ENCODE assay signal across 8 cellular contexts in genomic region chr18:61333746-61334490, GRCh38. TPM values are rescaled to one million over a fixed set of nuclear protein-coding genes. Genes with fewer than 3 reads are reported as not detected.
DNase-seq lines count a peak whose midpoint lies in the region; ATAC-seq, FAIRE-seq and TF ChIP-seq lines count a peak whose summit lies in the region.

No MANE protein-coding gene starts in this region.

- H3K9me3 Mint-ChIP-seq in osteocyte (ENCODE audit: unreplicated experiment), result no peaks in the 10 kb centered on the region

- H2AFZ ChIP-seq in PC-3 (ENCODE audit: low read length), result no peak overlapping the region

- peak; percentile 39 for DNase-seq in D721Med (ENCODE audit: insufficient read length, low spot score)
- DNase-seq in RWPE2 (ENCODE audit: low spot score), result peak; percentile 52
- peak in 41 of 42 donors; percentile 21 to 83 (median 61) for DNase-seq in head of caudate nucleus
- DNase-seq in osteocyte (ENCODE audit: extremely low spot score, unreplicated experiment), result no peak
- no peak for DNase-seq in T-helper 1 cell
- no peak for DNase-seq in PC-3
- DNase-seq in NOMO-1 treated with dmso at 0.1 percent for 144 hours (lab: John Stamatoyannopoulos, UW; ENCODE audit: unreplicated experiment), result no peak

- no peaks in the 10 kb centered on the region for H3K9me2 ChIP-seq in PC-3 (replicated peaks; ENCODE audit: low read length)

- peak overlapping the region; percentile 73 for H3K4me3 Mint-ChIP-seq in osteocyte (ENCODE audit: unreplicated experiment)

- CTCF ChIA-PET in PC-3 (lab: Charles Lee), result no interaction called here

- no peak for FAIRE-seq in D721Med (lab: Jason Lieb, UNC)

- H3K27ac ChIP-seq in RWPE2 (ENCODE audit: poor library complexity, severe bottlenecking), result no peak overlapping the region
- no peak overlapping the region for H3K27ac ChIP-seq in PC-3 (ENCODE audit: low read length)

- H3K4me3 ChIP-seq in RWPE2 (ENCODE audit: severe bottlenecking) (no peak overlapping the region), PC-3 (ENCODE audit: low read length) (no peak overlapping the region)

- no peaks in the 10 kb centered on the region for H4K20me1 ChIP-seq in PC-3 (ENCODE audit: low read length)

- no peaks in the 10 kb centered on the region for H3K9me3 ChIP-seq in RWPE2 (ENCODE audit: severe bottlenecking)
- H3K9me3 ChIP-seq in PC-3 (ENCODE audit: low read length), result no peaks in the 10 kb centered on the region

- no peaks in the 10 kb centered on the region for H3K79me2 ChIP-seq in PC-3 (ENCODE audit: low read length)

- peaks cover 6% of the 10 kb centered on the region for H3K36me3 Mint-ChIP-seq in osteocyte (ENCODE audit: unreplicated experiment)

- peaks cover 28% of the 10 kb centered on the region for H3K4me1 Mint-ChIP-seq in osteocyte (ENCODE audit: unreplicated experiment)

- H3K27me3 ChIP-seq in RWPE2 (ENCODE audit: insufficient read depth, poor library complexity, severe bottlenecking), result peaks cover 48% of the 10 kb centered on the region
- peaks cover 28% of the 10 kb centered on the region for H3K27me3 ChIP-seq in PC-3 (ENCODE audit: low read length)

- H3K4me2 ChIP-seq in PC-3 (ENCODE audit: low read length), result no peak overlapping the region

- H3K4me1 ChIP-seq in RWPE2 (ENCODE audit: insufficient read depth, poor library complexity, severe bottlenecking), result no peaks in the 10 kb centered on the region
- H3K4me1 ChIP-seq in PC-3 (ENCODE audit: insufficient read depth, low read length), result no peaks in the 10 kb centered on the region

- no peak overlapping the region for H3K9ac ChIP-seq in PC-3 (ENCODE audit: low read length)

- no peak for TF ChIP-seq CTCF in D721Med (IDR thresholded peaks at IDR 0.05; ENCODE audit: insufficient read depth, missing control alignments)
- no peak for TF ChIP-seq CTCF in RWPE2 (IDR thresholded peaks at IDR 0.05; ENCODE audit: poor library complexity, severe bottlenecking)
- TF ChIP-seq CTCF in osteocyte (IDR thresholded peaks at IDR 0.05), result no peak
- no peak for TF ChIP-seq CTCF in PC-3 (conservative IDR thresholded peaks at IDR 0.05; ENCODE audit: low read depth, low read length)

- peak; percentile 25; the same call in 1 of the 3 replicates for ATAC-seq in RWPE2 (ENCODE audit: low read depth)
- no peak for ATAC-seq in HG03135 (IDR thresholded peaks at IDR 0.05; ENCODE audit: unreplicated experiment)
- no peak for ATAC-seq in PC-3

- no peaks in the 10 kb centered on the region for H3F3A ChIP-seq in PC-3 (ENCODE audit: low read length, unreplicated experiment)

- peaks cover 49% of the 10 kb centered on the region for H3K27me3 Mint-ChIP-seq in osteocyte (ENCODE audit: unreplicated experiment)

- POLR2A ChIA-PET in PC-3 (lab: Charles Lee; ENCODE audit: unreplicated experiment), result no interaction called here

- no peak overlapping the region for H3K27ac Mint-ChIP-seq in osteocyte (ENCODE audit: unreplicated experiment)

- intact Hi-C loops in head of caudate nucleus (cut with DNase I), result loop anchor here (10.0 kb wide), 1 partner anchor 81 kb away; no protein-coding TSS in a partner anchor
- intact Hi-C loops in PC-3 (cut with micrococcal nuclease), result no loop called here

- BruUV-seq in PC-3 (replicated peaks; lab: Mats Ljungman, UMichigan), result no TSS peak

- H3K36me3 ChIP-seq in RWPE2 (ENCODE audit: low read depth), result no peaks in the 10 kb centered on the region
- H3K36me3 ChIP-seq in PC-3 (ENCODE audit: low read depth, low read length), result no peaks in the 10 kb centered on the region

RNA-seq across cellular contexts. Expression of gene CDH20, which starts 0.7 kb away (rescaled TPM):
- total RNA-seq in osteocyte (not detected in 2 replicates), PC-3 (2014; rRNA removed) (not detected in 2 replicates)

Comparison
In these comparisons a context has a peak if more than half of its experiments do, and no peak if none do; other contexts are left out.
1. DNase-seq: peak in D721Med (single experiment), RWPE2 (single experiment) and head of caudate nucleus (41 of 42); none in osteocyte (single experiment), T-helper 1 cell (0 of 5), PC-3 (single experiment) and NOMO-1 treated with dmso at 0.1 percent for 144 hours (single experiment).